In the genomic region with DNA sequence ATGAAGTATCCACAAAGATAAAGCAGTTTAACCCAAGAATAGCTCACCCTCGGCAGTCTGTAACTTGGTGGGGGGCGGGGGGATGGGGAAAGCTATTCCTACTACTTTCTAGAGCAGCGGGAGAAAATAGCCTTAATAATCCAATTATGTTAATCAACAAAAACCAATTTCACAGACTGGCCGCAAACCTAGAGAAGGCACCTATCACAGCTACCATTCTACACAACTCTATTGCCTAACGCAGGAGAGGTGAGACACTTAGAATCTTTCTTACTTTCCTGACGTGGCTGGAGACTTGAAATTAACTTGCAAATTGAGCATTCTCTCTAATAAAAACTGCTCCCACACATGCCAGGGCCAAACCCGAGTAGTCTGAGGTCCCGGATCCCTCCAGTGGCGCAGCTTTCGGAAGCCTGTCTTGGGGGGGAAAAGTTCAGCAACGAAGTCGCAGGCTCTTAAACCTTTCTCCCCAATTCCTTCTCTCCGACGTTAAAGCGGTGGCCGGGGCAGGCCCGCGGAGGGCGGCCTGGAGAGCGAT, we compare ENCODE assay signal across 8 cellular contexts. TPM values are rescaled to one million over a fixed set of nuclear protein-coding genes. Genes with fewer than 3 reads are reported as not detected.
DNase-seq lines count a peak whose midpoint lies in the region; TF ChIP-seq lines count a peak whose summit lies in the region.

No MANE protein-coding gene starts in this region.

- H3K27me3 Mint-ChIP-seq in Calu3 (ENCODE audit: unreplicated experiment) = no peaks in the 10 kb centered on the region

- H3K36me3 Mint-ChIP-seq in Calu3 (ENCODE audit: insufficient read depth, unreplicated experiment) = peaks cover 26% of the 10 kb centered on the region

- WGBS in hepatocyte (ENCODE audit: low lambda C conversion rate, missing lambda C conversion rate) = 1% methylated on average over 20 of the region's 20 CpGs
- 2 to 3% (median 2%) methylated on average over 20 of the region's 20 CpGs for WGBS in spleen, 5 donors

- peaks cover 14% of the 10 kb centered on the region for H3K4me1 Mint-ChIP-seq in Calu3 (ENCODE audit: low read depth, unreplicated experiment)

- H3K36me3 ChIP-seq in WERI-Rb-1 = peaks cover 30% of the 10 kb centered on the region
- no peaks in the 10 kb centered on the region for H3K36me3 ChIP-seq in hepatocyte (replicated peaks; ENCODE audit: insufficient read depth, low read depth)
- H3K36me3 ChIP-seq in spleen = peaks cover 0 to 29% (median 21%) of the 10 kb centered on the region in 6 donors

- H3K9me2 ChIP-seq in hepatocyte (replicated peaks; ENCODE audit: insufficient read depth) = no peaks in the 10 kb centered on the region

- H3K4me1 ChIP-seq in hepatocyte (ENCODE audit: insufficient read depth) = no peaks in the 10 kb centered on the region
- peaks cover 16 to 71% (median 41%) of the 10 kb centered on the region in 6 donors for H3K4me1 ChIP-seq in spleen

- CTCF ChIA-PET in Calu3 (lab: Charles Lee) = interaction anchor here (0.9 to 1.4 kb wide), 2 partner anchors 50 to 58 kb away, joined by 3 read pairs; no protein-coding TSS in a partner anchor

- BruUV-seq in Calu3 (replicated peaks; lab: Mats Ljungman, UMichigan) = TSS peak; percentile 47

- peaks cover 55% of the 10 kb centered on the region for H3K79me2 ChIP-seq in hepatocyte

- no peak overlapping the region for H3K27ac Mint-ChIP-seq in Calu3 (ENCODE audit: unreplicated experiment)

- DNase-seq in Calu3 = no peak
- DNase-seq in HCEC 1CT = peak; percentile 5
- no peak for DNase-seq in WERI-Rb-1
- no peak for DNase-seq in hepatocyte (ENCODE audit: low spot score)
- no peak for DNase-seq in spleen
- no peak for DNase-seq in occipital lobe (lab: John Stamatoyannopoulos, UW)
- no peak for DNase-seq in NCI-H128 (lab: John Stamatoyannopoulos, UW; ENCODE audit: unreplicated experiment)
- DNase-seq in activated CD8-positive, alpha-beta memory T cell treated with anti-CD3 and anti-CD28 coated beads, Interleukin-2, amount 50 U/mL, for 48 hours = no peak

- TF ChIP-seq CTCF in Calu3 (IDR thresholded peaks at IDR 0.05; ENCODE audit: unreplicated experiment) = no peak
- no peak for TF ChIP-seq CTCF in WERI-Rb-1 (IDR thresholded peaks at IDR 0.05; ENCODE audit: low read depth, low read length)
- no peak for TF ChIP-seq CTCF in hepatocyte (IDR thresholded peaks at IDR 0.05; ENCODE audit: poor library complexity)
- no peak for TF ChIP-seq CTCF in spleen (IDR thresholded peaks at IDR 0.05 in 8 of 11, conservative IDR thresholded peaks at IDR 0.05 in 3 of 11)

- peaks cover 3% of the 10 kb centered on the region for H4K20me1 ChIP-seq in hepatocyte (ENCODE audit: insufficient read depth, poor library complexity, severe bottlenecking)

- no peaks in the 10 kb centered on the region for H3K9me3 Mint-ChIP-seq in Calu3 (ENCODE audit: low read depth, unreplicated experiment)

- H3K27me3 ChIP-seq in WERI-Rb-1 (ENCODE audit: insufficient read depth, low read depth, severe bottlenecking) (no peaks in the 10 kb centered on the region), hepatocyte (no peaks in the 10 kb centered on the region), spleen (replicated peaks in 1 of 7) (no peaks in the 10 kb centered on the region)

- H3K4me3 Mint-ChIP-seq in Calu3 (ENCODE audit: low read depth, unreplicated experiment) = peak overlapping the region; percentile 79

- no peak for TF ChIP-seq POLR2A in spleen (IDR thresholded peaks at IDR 0.05)

- peak overlapping the region; percentile 77 for H3K4me2 ChIP-seq in hepatocyte

- H3K4me3 ChIP-seq in WERI-Rb-1 (ENCODE audit: low read depth, low read length) (peak overlapping the region; percentile 88), hepatocyte (peak overlapping the region; percentile 53), spleen (peak overlapping the region; percentile 65 to 94 (median 90))

- intact Hi-C loops in Calu3 (cut with micrococcal nuclease; ENCODE audit: unreplicated experiment) = no loop called here
- intact Hi-C loops in spleen (cut with DNase I; ENCODE audit: low total_unique reads) = no loop called here

- H3K27ac ChIP-seq in WERI-Rb-1 (peak overlapping the region; percentile 95), hepatocyte (peak overlapping the region; percentile 96), spleen (peak overlapping the region; percentile 84 to 95 (median 92))

- H3K9me3 ChIP-seq in WERI-Rb-1 (ENCODE audit: severe bottlenecking) = no peaks in the 10 kb centered on the region
- H3K9me3 ChIP-seq in hepatocyte (ENCODE audit: low read depth) = no peaks in the 10 kb centered on the region
- no peaks in the 10 kb centered on the region for H3K9me3 ChIP-seq in spleen

- H2AFZ ChIP-seq in hepatocyte = peak overlapping the region; percentile 71

RNA-seq across cellular contexts. Expression of gene SMG6, which starts 0.8 kb away (rescaled TPM):
- total RNA-seq in Calu3 (2022) (13.0 and 13.5 TPM in 2 replicates), hepatocyte (8.5 and 19.9 TPM in 2 replicates), spleen (10 to 100 TPM; 20.1 to 44.2 (median 34.1) TPM), occipital lobe (19.8 TPM)
- polyA plus RNA-seq in hepatocyte (11.9 and 12.1 TPM in 2 replicates), spleen (10 to 100 TPM in 2 of 3 donors, 1 to 10 TPM in 1; 9.7 to 14.3 (median 12.1) TPM)

RNA-seq across cellular contexts. Expression of gene SRR, which starts 0.9 kb away (rescaled TPM):
- total RNA-seq in Calu3 (2022) = 6.4 and 7.0 TPM in 2 replicates
- 16.0 and 27.7 TPM in 2 replicates for total RNA-seq in hepatocyte
- 7.8 and 11.2 TPM in 2 replicates for polyA plus RNA-seq in hepatocyte
- total RNA-seq in spleen = 10 to 100 TPM in 2 of 7 donors, 1 to 10 TPM in 5; 4.0 to 16.2 (median 8.3) TPM
- 1 to 10 TPM; 3.5 to 5.7 (median 4.5) TPM for polyA plus RNA-seq in spleen
- 57.9 TPM for total RNA-seq in occipital lobe

RNA-seq across cellular contexts. Expression of gene TSR1, which starts 33.4 kb away (rescaled TPM):
- total RNA-seq in Calu3 (2022) = 34.3 and 36.2 TPM in 2 replicates
- total RNA-seq in hepatocyte = 21.2 and 28.9 TPM in 2 replicates
- polyA plus RNA-seq in hepatocyte = 20.6 and 22.0 TPM in 2 replicates
- total RNA-seq in spleen = 10 to 100 TPM; 17.7 to 30.4 (median 26.1) TPM
- polyA plus RNA-seq in spleen = 10 to 100 TPM in 1 of 3 donors, 1 to 10 TPM in 2; 8.2 to 12.7 (median 9.2) TPM
- 26.5 TPM for total RNA-seq in occipital lobe

RNA-seq across cellular contexts. Expression of gene SGSM2, which starts 34.5 kb away (rescaled TPM):
- 50.3 and 54.9 TPM in 2 replicates for total RNA-seq in Calu3 (2022)
- total RNA-seq in hepatocyte = 22.2 and 22.3 TPM in 2 replicates
- polyA plus RNA-seq in hepatocyte = 34.9 and 51.2 TPM in 2 replicates
- 10 to 100 TPM; 53.6 to 90.4 (median 68.8) TPM for total RNA-seq in spleen
- polyA plus RNA-seq in spleen = 10 to 100 TPM; 30.7 to 83.8 (median 70.8) TPM
- total RNA-seq in occipital lobe = 63.5 TPM
